29 cellular contexts compared by ENCODE assay signal in the genomic region with DNA sequence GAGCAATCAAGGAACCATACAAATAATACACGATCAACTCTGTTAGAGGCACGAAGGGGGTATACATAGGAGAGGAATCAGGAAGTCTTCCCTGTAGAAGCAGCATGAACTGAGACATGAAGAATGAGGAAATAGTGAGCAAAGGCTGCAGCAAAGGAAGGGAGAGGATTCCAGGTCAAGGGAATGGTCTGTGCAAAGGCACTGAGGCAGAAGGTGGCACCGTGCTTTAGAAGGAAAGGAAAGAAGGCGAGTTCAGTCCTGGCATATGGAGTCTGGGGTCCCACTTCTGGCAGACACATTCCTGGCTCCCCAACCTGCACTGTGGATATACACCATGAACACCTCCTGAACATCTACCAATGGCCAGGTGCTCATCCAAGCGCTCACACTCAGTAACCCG. TPM values are rescaled to one million over a fixed set of nuclear protein-coding genes. Genes with fewer than 3 reads are reported as not detected.
"Had no signal": no experiment of that assay in that cellular context is flagged by ENCODE, and none has a peak within 500 bp of the region (broad histone marks: within the 10 kb centered on the region; RNA-seq: fewer than 3 reads in every experiment).

No MANE protein-coding gene starts in this region.

- H3K4me3 ChIP-seq: adrenal gland, MG63, Peyer's patch had no signal

- H3K27ac ChIP-seq: adrenal gland, brain microvascular endothelial cell, Peyer's patch had no signal

- H3K4me1 ChIP-seq: adrenal gland had no signal

- DNase-seq: activated CD4-positive, alpha-beta T cell treated with anti-CD3 and anti-CD28 coated beads, Interleukin-2, amount 10 ng/mL, durations not matched to agents 24 days and 14 days; activated CD4-positive, alpha-beta T cell treated with anti-CD3 and anti-CD28 coated beads, Interleukin-2, amount 50 U/mL, for 4 hours; activated CD8-positive, alpha-beta T cell treated with anti-CD3 and anti-CD28 coated beads for 36 hours; activated effector memory CD4-positive, alpha-beta T cell treated with anti-CD3 and anti-CD28 coated beads, Interleukin-2, amount 50 U/mL, for 16 hours; activated naive CD4-positive, alpha-beta T cell treated with anti-CD3 and anti-CD28 coated beads, Interleukin-2, amount 50 U/mL, for 16 hours; activated T-cell treated with anti-CD3 and anti-CD28 coated beads, Interleukin-2, amount 50 U/mL, for 1 hour; activated T-cell treated with anti-CD3 and anti-CD28 coated beads, Interleukin-2, amount 50 U/mL, for 72 hours; adrenal gland; brain microvascular endothelial cell; central memory CD4-positive, alpha-beta T cell; IMR-90; Karpas-422; MG63; MV-4-11; NCI-H1436 treated with DMSO at 0.1 percent for 48 hours; NCI-H2029; NCI-H345; NCI-H748 treated with DMSO at 0.1 percent for 48 hours; NK-92 treated with Interleukin-12 subunit alpha and Interleukin-12 subunit beta, amount 100 ng/mL, for 24 hours; PC-3; Peyer's patch; RPMI8226; SIG-M5; T1000 had no signal

- H3K36me3 ChIP-seq: adrenal gland, brain microvascular endothelial cell, MG63, Peyer's patch had no signal

- H3K27me3 ChIP-seq: adrenal gland, brain microvascular endothelial cell, MG63, Peyer's patch had no signal

- H3K9me3 ChIP-seq: adrenal gland, MG63, Peyer's patch had no signal

RNA-seq across cellular contexts. Expression of a gene that starts 56.1 kb away (rescaled TPM):
- total RNA-seq: activated CD4-positive, alpha-beta T cell treated with anti-CD3 and anti-CD28 coated beads, Interleukin-2, amount 10 ng/mL, durations not matched to agents 24 days and 14 days; activated CD8-positive, alpha-beta memory T cell treated with anti-CD3 and anti-CD28 coated beads for 36 hours; activated CD8-positive, alpha-beta T cell treated with anti-CD3 and anti-CD28 coated beads for 36 hours; activated naive CD8-positive, alpha-beta T cell treated with anti-CD3 and anti-CD28 coated beads, Interleukin-2, amount 10 ng/mL, durations not matched to agents 7 days and 5 days; activated T-cell treated with anti-CD3 and anti-CD28 coated beads, Interleukin-2, amount 50 U/mL, for 72 hours; activated T-helper 17 cell treated with anti-CD3 and anti-CD28 coated beads, Interleukin-2, amount 50 U/mL, for 72 hours; T-helper 1 cell treated with Interleukin-12 subunit alpha and Interleukin-12 subunit beta and Interleukin-4 antibody, amounts not matched to agents 30 ng/mL and 1 ng/mL, for 36 hours; T-helper 2 cell treated with Interferon-gamma antibody and Interleukin-4, amounts not matched to agents 100 ng/mL and 5 ng/mL, for 36 hours had no signal
